Comparison of ENCODE assay signal across 13 cellular contexts in genomic region chr14:97299661-97300060, GRCh38.
DNase-seq lines count a peak whose midpoint lies in the region; ATAC-seq and TF ChIP-seq lines count a peak whose summit lies in the region.
"Had no signal": no experiment of that assay in that cellular context is flagged by ENCODE, and none has a peak within 500 bp of the region (broad histone marks: within the 10 kb centered on the region; RNA-seq: fewer than 3 reads in every experiment).

No MANE protein-coding gene starts in this region.

- peaks cover 3% of the 10 kb centered on the region for H3K4me1 Mint-ChIP-seq in activated naive CD8-positive, alpha-beta T cell treated with anti-CD3 and anti-CD28 coated beads for 36 hours
- H3K4me1 Mint-ChIP-seq in activated naive CD8-positive, alpha-beta T cell treated with anti-CD3 and anti-CD28 coated beads, Interleukin-2, amount 50 U/mL, for 24 hours, result peaks cover 3% of the 10 kb centered on the region
- H3K4me1 Mint-ChIP-seq in T-cell (peaks cover 0 to 18% (median 15%) of the 10 kb centered on the region in 3 donors), CD14-positive monocyte (no peaks in the 10 kb centered on the region)

- peak; percentile 9 for DNase-seq in activated naive CD8-positive, alpha-beta T cell treated with anti-CD3 and anti-CD28 coated beads for 36 hours
- no peak for DNase-seq in activated naive CD8-positive, alpha-beta T cell treated with anti-CD3 and anti-CD28 coated beads, Interleukin-2, amount 50 U/mL, for 24 hours
- DNase-seq in T-cell (peak in 20 of 34 experiments; percentile 4 to 43 (median 13)), GM19240 (ENCODE audit: insufficient read length, low spot score) (no peak), amygdala (lab: John Stamatoyannopoulos, UW) (no peak), CD14-positive monocyte (ENCODE audit: low spot score) (no peak)
- DNase-seq in effector memory CD4-positive, alpha-beta T cell, result peak in 2 of 3 donors; percentile 2 to 5
- DNase-seq in stimulated activated CD8-positive, alpha-beta memory T cell treated with anti-CD3 and anti-CD28 coated beads, Interleukin-4, amount 100 ng/mL, for 48 hours, result peak; percentile 33
- DNase-seq: GF-D8, heart left ventricle, RPMI8226 had no signal

- H3K27ac ChIP-seq in effector memory CD4-positive, alpha-beta T cell (ENCODE audit: insufficient read depth, low read length, poor library complexity, severe bottlenecking), result no peak overlapping the region
- H3K27ac ChIP-seq: heart left ventricle, VCaP had no signal

- H3K4me1 ChIP-seq in effector memory CD4-positive, alpha-beta T cell (ENCODE audit: control insufficient read depth, insufficient read depth, low read length, poor library complexity, severe bottlenecking), result no peaks in the 10 kb centered on the region
- H3K4me1 ChIP-seq: heart left ventricle had no signal

- peaks cover 6% of the 10 kb centered on the region for H3K27me3 Mint-ChIP-seq in activated naive CD8-positive, alpha-beta T cell treated with anti-CD3 and anti-CD28 coated beads for 36 hours
- peaks cover 8% of the 10 kb centered on the region for H3K27me3 Mint-ChIP-seq in activated naive CD8-positive, alpha-beta T cell treated with anti-CD3 and anti-CD28 coated beads, Interleukin-2, amount 50 U/mL, for 24 hours
- peaks cover 0 to 6% of the 10 kb centered on the region in 2 donors for H3K27me3 Mint-ChIP-seq in T-cell
- H3K27me3 Mint-ChIP-seq in CD14-positive monocyte (ENCODE audit: low read depth in 3 of 3), result peaks cover 0 to 8% (median 5%) of the 10 kb centered on the region in 3 donors

- no peak for TF ChIP-seq CTCF in CD14-positive monocyte (IDR thresholded peaks at IDR 0.05)

- no peaks in the 10 kb centered on the region for H3K36me3 Mint-ChIP-seq in activated naive CD8-positive, alpha-beta T cell treated with anti-CD3 and anti-CD28 coated beads for 36 hours
- H3K36me3 Mint-ChIP-seq in activated naive CD8-positive, alpha-beta T cell treated with anti-CD3 and anti-CD28 coated beads, Interleukin-2, amount 50 U/mL, for 24 hours (ENCODE audit: low read depth), result no peaks in the 10 kb centered on the region
- H3K36me3 Mint-ChIP-seq in T-cell, result no peaks in the 10 kb centered on the region
- no peaks in the 10 kb centered on the region for H3K36me3 Mint-ChIP-seq in CD14-positive monocyte
- H3K36me3 Mint-ChIP-seq: activated naive CD4-positive, alpha-beta T cell treated with anti-CD3 and anti-CD28 coated beads, Interleukin-2, amount 50 U/mL, for 72 hours had no signal

- no peaks in the 10 kb centered on the region for H3K9me3 Mint-ChIP-seq in activated naive CD8-positive, alpha-beta T cell treated with anti-CD3 and anti-CD28 coated beads for 36 hours
- H3K9me3 Mint-ChIP-seq in activated naive CD8-positive, alpha-beta T cell treated with anti-CD3 and anti-CD28 coated beads, Interleukin-2, amount 50 U/mL, for 24 hours, result no peaks in the 10 kb centered on the region
- H3K9me3 Mint-ChIP-seq in T-cell (no peaks in the 10 kb centered on the region), CD14-positive monocyte (no peaks in the 10 kb centered on the region)
- H3K9me3 Mint-ChIP-seq: activated naive CD4-positive, alpha-beta T cell treated with anti-CD3 and anti-CD28 coated beads, Interleukin-2, amount 50 U/mL, for 72 hours had no signal

- H3K36me3 ChIP-seq in effector memory CD4-positive, alpha-beta T cell (ENCODE audit: control insufficient read depth, insufficient read depth, low read length), result no peaks in the 10 kb centered on the region
- H3K36me3 ChIP-seq: heart left ventricle had no signal

- intact Hi-C loops in CD14-positive monocyte (cut with micrococcal nuclease), result no loop called here

- no peaks in the 10 kb centered on the region for H3K27me3 ChIP-seq in effector memory CD4-positive, alpha-beta T cell (replicated peaks; ENCODE audit: control insufficient read depth, insufficient read depth, low read length, poor library complexity, severe bottlenecking)

- H3K4me3 Mint-ChIP-seq in activated naive CD8-positive, alpha-beta T cell treated with anti-CD3 and anti-CD28 coated beads for 36 hours, result no peak overlapping the region
- no peak overlapping the region for H3K4me3 Mint-ChIP-seq in activated naive CD8-positive, alpha-beta T cell treated with anti-CD3 and anti-CD28 coated beads, Interleukin-2, amount 50 U/mL, for 24 hours
- no peak overlapping the region for H3K4me3 Mint-ChIP-seq in T-cell
- H3K4me3 Mint-ChIP-seq in CD14-positive monocyte, result no peak overlapping the region

- no peak for ATAC-seq in activated naive CD8-positive, alpha-beta T cell treated with anti-CD3 and anti-CD28 coated beads, Interleukin-2, amount 50 U/mL, for 24 hours
- ATAC-seq in T-cell (replicated peaks in 1 of 4), result peak in 3 of 4 experiments; percentile 42 to 60 (median 54)
- ATAC-seq: heart left ventricle had no signal

- H3K9me3 ChIP-seq in effector memory CD4-positive, alpha-beta T cell (ENCODE audit: control insufficient read depth, low read length), result no peaks in the 10 kb centered on the region
- H3K9me3 ChIP-seq: heart left ventricle had no signal

- no peak overlapping the region for H3K27ac Mint-ChIP-seq in activated naive CD8-positive, alpha-beta T cell treated with anti-CD3 and anti-CD28 coated beads for 36 hours
- H3K27ac Mint-ChIP-seq in activated naive CD8-positive, alpha-beta T cell treated with anti-CD3 and anti-CD28 coated beads, Interleukin-2, amount 50 U/mL, for 24 hours, result no peak overlapping the region
- H3K27ac Mint-ChIP-seq in T-cell, result no peak overlapping the region
- H3K27ac Mint-ChIP-seq in CD14-positive monocyte, result no peak overlapping the region

- H3K4me3 ChIP-seq in effector memory CD4-positive, alpha-beta T cell (ENCODE audit: insufficient read depth, low read depth, low read length, poor library complexity, severe bottlenecking), result no peak overlapping the region
- H3K4me3 ChIP-seq: heart left ventricle had no signal

- POLR2A ChIA-PET in T-cell (lab: Charles Lee), result no interaction called here

- CTCF ChIA-PET in T-cell (lab: Charles Lee), result interaction anchor here in 1 of 2 donors (0.6 kb wide), 1 partner anchor 675 kb away, joined by 5 read pairs; no protein-coding TSS in a partner anchor

Comparison
In these comparisons a context has a peak if more than half of its experiments do, and no peak if none do; other contexts are left out.
1. DNase-seq: peak in activated naive CD8-positive, alpha-beta T cell treated with anti-CD3 and anti-CD28 coated beads for 36 hours (single experiment), T-cell (20 of 34), effector memory CD4-positive, alpha-beta T cell (2 of 3) and stimulated activated CD8-positive, alpha-beta memory T cell treated with anti-CD3 and anti-CD28 coated beads, Interleukin-4, amount 100 ng/mL, for 48 hours (single experiment); none in activated naive CD8-positive, alpha-beta T cell treated with anti-CD3 and anti-CD28 coated beads, Interleukin-2, amount 50 U/mL, for 24 hours (single experiment), GM19240 (single experiment), amygdala (0 of 56) and CD14-positive monocyte (single experiment).